ENCODE assay signal across 10 cellular contexts in the genomic region with DNA sequence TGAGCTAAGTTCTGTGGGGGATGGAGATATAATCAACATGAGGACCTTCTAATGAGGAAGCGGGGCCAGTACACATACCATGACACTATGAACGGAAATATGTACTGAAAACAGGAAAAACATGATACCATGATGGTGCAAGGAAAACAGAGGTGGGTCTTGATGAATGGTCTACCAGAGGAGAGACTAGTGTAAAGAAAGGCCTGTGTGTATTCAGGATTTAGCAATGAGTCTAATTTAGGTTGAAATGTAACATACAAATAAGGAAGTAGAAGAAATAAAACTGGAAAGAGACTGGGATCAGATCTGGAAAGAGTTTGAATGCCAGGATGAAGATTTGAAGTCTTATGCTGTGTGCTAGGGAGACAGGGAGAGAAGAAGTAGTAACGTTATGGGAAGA. TPM values are rescaled to one million over a fixed set of nuclear protein-coding genes. Genes with fewer than 3 reads are reported as not detected.
DNase-seq lines count a peak whose midpoint lies in the region; ATAC-seq and TF ChIP-seq lines count a peak whose summit lies in the region.
"Had no signal": no experiment of that assay in that cellular context is flagged by ENCODE, and none has a peak within 500 bp of the region (broad histone marks: within the 10 kb centered on the region; RNA-seq: fewer than 3 reads in every experiment).

No MANE protein-coding gene starts in this region.

- no peak overlapping the region for H3K4me3 ChIP-seq in Loucy (ENCODE audit: low read length, poor library complexity, severe bottlenecking)
- no peak overlapping the region for H3K4me3 ChIP-seq in colonic mucosa
- no peak overlapping the region for H3K4me3 ChIP-seq in skeletal muscle tissue (ENCODE audit: low read length in 3 of 3)
- H3K4me3 ChIP-seq: A549 had no signal

- no peaks in the 10 kb centered on the region for H3K9me3 ChIP-seq in Loucy (ENCODE audit: insufficient read depth, low read depth, low read length)
- no peaks in the 10 kb centered on the region for H3K9me3 ChIP-seq in colonic mucosa
- no peaks in the 10 kb centered on the region for H3K9me3 ChIP-seq in skeletal muscle tissue (ENCODE audit: control insufficient read depth in 3 of 3, low read length in 3 of 3)
- H3K9me3 ChIP-seq: A549 had no signal

- DNase-seq in NOMO-1 treated with DMSO at 0.1 percent for 48 hours (lab: John Stamatoyannopoulos, UW; ENCODE audit: unreplicated experiment) (peak; percentile 29), NOMO-1 treated with dmso at 0.1 percent for 144 hours (lab: John Stamatoyannopoulos, UW; ENCODE audit: unreplicated experiment) (no peak), colonic mucosa (no peak), NCI-H748 (lab: John Stamatoyannopoulos, UW; ENCODE audit: unreplicated experiment) (no peak), NCI-H345 (lab: John Stamatoyannopoulos, UW) (no peak)
- DNase-seq: NCI-H1694 had no signal

- TF ChIP-seq CTCF in Loucy (conservative IDR thresholded peaks at IDR 0.05; ENCODE audit: low read length) = no peak
- TF ChIP-seq CTCF in colonic mucosa (IDR thresholded peaks at IDR 0.05) = no peak

- no peak for ATAC-seq in GM19328 (IDR thresholded peaks at IDR 0.05; ENCODE audit: unreplicated experiment)

- no peaks in the 10 kb centered on the region for H3K79me2 ChIP-seq in Loucy (ENCODE audit: insufficient read depth, low read length)

- no peak overlapping the region for H2AFZ ChIP-seq in Loucy (ENCODE audit: low read length)

- H3K27ac ChIP-seq in colonic mucosa (peak overlapping the region; percentile 18), skeletal muscle tissue (ENCODE audit: low read depth, low read length) (peak overlapping the region; percentile 57)
- H3K27ac ChIP-seq: A549 had no signal

- H3F3A ChIP-seq in Loucy (ENCODE audit: low read depth) = peaks cover 6% of the 10 kb centered on the region

- H3K9me2 ChIP-seq in Loucy (replicated peaks; ENCODE audit: low read depth, low read length) = no peaks in the 10 kb centered on the region

- H3K36me3 ChIP-seq in Loucy (ENCODE audit: insufficient read depth, low read length) (no peaks in the 10 kb centered on the region), colonic mucosa (no peaks in the 10 kb centered on the region), skeletal muscle tissue (ENCODE audit: control insufficient read depth in 3 of 3, insufficient read depth in 3 of 3, low read length in 3 of 3) (no peaks in the 10 kb centered on the region)

- peak overlapping the region; percentile 69 for H3K4me2 ChIP-seq in Loucy (ENCODE audit: low read depth, low read length, poor library complexity, severe bottlenecking)

- H3K27me3 ChIP-seq in Loucy (ENCODE audit: insufficient read depth, low read length, poor library complexity, severe bottlenecking) (peaks cover 5% of the 10 kb centered on the region), colonic mucosa (no peaks in the 10 kb centered on the region), skeletal muscle tissue (ENCODE audit: control insufficient read depth in 3 of 3, insufficient read depth in 3 of 3, low read length in 3 of 3) (no peaks in the 10 kb centered on the region)

- no peaks in the 10 kb centered on the region for H4K20me1 ChIP-seq in Loucy (ENCODE audit: insufficient read depth, low read length, poor library complexity, severe bottlenecking)

- H3K9ac ChIP-seq in Loucy (ENCODE audit: low read depth, low read length, poor library complexity, severe bottlenecking) = no peak overlapping the region
- H3K9ac ChIP-seq in colonic mucosa (ENCODE audit: low read depth in 2 of 2, low read length in 2 of 2) = no peak overlapping the region
- no peak overlapping the region for H3K9ac ChIP-seq in skeletal muscle tissue (ENCODE audit: low read depth in 1 of 3, low read length in 3 of 3)

- H3K4me1 ChIP-seq in Loucy (ENCODE audit: insufficient read depth, low read length, poor library complexity, severe bottlenecking) (peaks cover 20% of the 10 kb centered on the region), colonic mucosa (no peaks in the 10 kb centered on the region), skeletal muscle tissue (ENCODE audit: control insufficient read depth in 3 of 3, insufficient read depth in 3 of 3, low read length in 3 of 3) (peaks cover 0 to 15% (median 5%) of the 10 kb centered on the region in 3 donors)

- intact Hi-C loops in colonic mucosa (cut with DNase I) = no loop called here

RNA-seq across cellular contexts. Expression of a gene that starts 38.9 kb away (rescaled TPM):
- total RNA-seq in colonic mucosa (1 to 10 TPM; 1.1 to 1.8 TPM), skeletal muscle tissue (6.8 TPM)
